17 cellular contexts compared by ENCODE assay signal in genomic region chr2:100054426-100054825, GRCh38.
DNase-seq lines count a peak whose midpoint lies in the region; ATAC-seq and TF ChIP-seq lines count a peak whose summit lies in the region.
"Had no signal": no experiment of that assay in that cellular context is flagged by ENCODE, and none has a peak within 500 bp of the region (broad histone marks: within the 10 kb centered on the region; RNA-seq: fewer than 3 reads in every experiment).

No MANE protein-coding gene starts in this region.

- H3K36me3 Mint-ChIP-seq in chondrocyte (ENCODE audit: low read depth) = peaks cover 28% of the 10 kb centered on the region
- H3K36me3 Mint-ChIP-seq in stimulated activated memory B cell treated with anti-CD40 and anti-IgM and Interleukin-4, amounts not matched to agents 10 μg/mL and 1 μg/mL and 100 μg/mL, for 72 hours = peaks cover 46% of the 10 kb centered on the region
- H3K36me3 Mint-ChIP-seq: CD4-positive, alpha-beta memory T cell had no signal

- no peak for TF ChIP-seq CTCF in chondrocyte (IDR thresholded peaks at IDR 0.05)

- DNase-seq in DMS53 (lab: John Stamatoyannopoulos, UW) (peak; percentile 28), DMS53 treated with DMSO at 0.1 percent for 48 hours (lab: John Stamatoyannopoulos, UW; ENCODE audit: unreplicated experiment) (no peak), NCI-H82 treated with DMSO at 0.1 percent for 48 hours (lab: John Stamatoyannopoulos, UW; ENCODE audit: unreplicated experiment) (peak; percentile 4), chondrocyte (ENCODE audit: low spot score) (no peak), NCI-H774 (lab: John Stamatoyannopoulos, UW) (no peak), NCI-H1092 treated with DMSO at 0.1 percent for 48 hours (lab: John Stamatoyannopoulos, UW) (no peak)
- no peak for DNase-seq in activated CD4-positive, CD25-positive, alpha-beta regulatory T cell treated with anti-CD3 and anti-CD28 coated beads, Interleukin-2, amount 50 U/mL, for 72 hours
- DNase-seq: 8988T; CD4-positive, alpha-beta memory T cell; DMS79 treated with DMSO at 0.1 percent for 48 hours; H7; NCI-H1105; NCI-H2081; NCI-H510A; NCI-H748 treated with DMSO at 0.1 percent for 48 hours had no signal

- peak overlapping the region; percentile 35 for H3K27ac Mint-ChIP-seq in chondrocyte (ENCODE audit: unreplicated experiment)
- peak overlapping the region; percentile 65 for H3K27ac Mint-ChIP-seq in stimulated activated memory B cell treated with anti-CD40 and anti-IgM and Interleukin-4, amounts not matched to agents 10 μg/mL and 1 μg/mL and 100 μg/mL, for 72 hours
- H3K27ac Mint-ChIP-seq: CD4-positive, alpha-beta memory T cell had no signal

- H3K27me3 Mint-ChIP-seq in chondrocyte (ENCODE audit: low read depth) = no peaks in the 10 kb centered on the region
- no peaks in the 10 kb centered on the region for H3K27me3 Mint-ChIP-seq in stimulated activated memory B cell treated with anti-CD40 and anti-IgM and Interleukin-4, amounts not matched to agents 10 μg/mL and 1 μg/mL and 100 μg/mL, for 72 hours

- ATAC-seq in stimulated activated memory B cell treated with anti-CD40 and anti-IgM and Interleukin-4, amounts not matched to agents 10 μg/mL and 1 μg/mL and 100 μg/mL, for 72 hours = no peak
- ATAC-seq: Panc1 had no signal

- no peak overlapping the region for H3K4me3 Mint-ChIP-seq in chondrocyte (ENCODE audit: unreplicated experiment)
- no peak overlapping the region for H3K4me3 Mint-ChIP-seq in stimulated activated memory B cell treated with anti-CD40 and anti-IgM and Interleukin-4, amounts not matched to agents 10 μg/mL and 1 μg/mL and 100 μg/mL, for 72 hours
- H3K4me3 Mint-ChIP-seq: CD4-positive, alpha-beta memory T cell had no signal

- no peaks in the 10 kb centered on the region for H3K9me3 Mint-ChIP-seq in chondrocyte (ENCODE audit: low read depth)
- no peaks in the 10 kb centered on the region for H3K9me3 Mint-ChIP-seq in stimulated activated memory B cell treated with anti-CD40 and anti-IgM and Interleukin-4, amounts not matched to agents 10 μg/mL and 1 μg/mL and 100 μg/mL, for 72 hours
- H3K9me3 Mint-ChIP-seq: CD4-positive, alpha-beta memory T cell had no signal

- H3K4me1 Mint-ChIP-seq in chondrocyte (ENCODE audit: low read depth) = peaks cover 73% of the 10 kb centered on the region
- peaks cover 55% of the 10 kb centered on the region for H3K4me1 Mint-ChIP-seq in stimulated activated memory B cell treated with anti-CD40 and anti-IgM and Interleukin-4, amounts not matched to agents 10 μg/mL and 1 μg/mL and 100 μg/mL, for 72 hours

Comparison
In these comparisons a context has a peak if more than half of its experiments do, and no peak if none do; other contexts are left out.
1. DNase-seq: peak in DMS53 (single experiment) and NCI-H82 treated with DMSO at 0.1 percent for 48 hours (single experiment); none in DMS53 treated with DMSO at 0.1 percent for 48 hours (single experiment), chondrocyte (single experiment), activated CD4-positive, CD25-positive, alpha-beta regulatory T cell treated with anti-CD3 and anti-CD28 coated beads, Interleukin-2, amount 50 U/mL, for 72 hours (single experiment), NCI-H774 (single experiment) and NCI-H1092 treated with DMSO at 0.1 percent for 48 hours (single experiment).